In the genomic region with DNA sequence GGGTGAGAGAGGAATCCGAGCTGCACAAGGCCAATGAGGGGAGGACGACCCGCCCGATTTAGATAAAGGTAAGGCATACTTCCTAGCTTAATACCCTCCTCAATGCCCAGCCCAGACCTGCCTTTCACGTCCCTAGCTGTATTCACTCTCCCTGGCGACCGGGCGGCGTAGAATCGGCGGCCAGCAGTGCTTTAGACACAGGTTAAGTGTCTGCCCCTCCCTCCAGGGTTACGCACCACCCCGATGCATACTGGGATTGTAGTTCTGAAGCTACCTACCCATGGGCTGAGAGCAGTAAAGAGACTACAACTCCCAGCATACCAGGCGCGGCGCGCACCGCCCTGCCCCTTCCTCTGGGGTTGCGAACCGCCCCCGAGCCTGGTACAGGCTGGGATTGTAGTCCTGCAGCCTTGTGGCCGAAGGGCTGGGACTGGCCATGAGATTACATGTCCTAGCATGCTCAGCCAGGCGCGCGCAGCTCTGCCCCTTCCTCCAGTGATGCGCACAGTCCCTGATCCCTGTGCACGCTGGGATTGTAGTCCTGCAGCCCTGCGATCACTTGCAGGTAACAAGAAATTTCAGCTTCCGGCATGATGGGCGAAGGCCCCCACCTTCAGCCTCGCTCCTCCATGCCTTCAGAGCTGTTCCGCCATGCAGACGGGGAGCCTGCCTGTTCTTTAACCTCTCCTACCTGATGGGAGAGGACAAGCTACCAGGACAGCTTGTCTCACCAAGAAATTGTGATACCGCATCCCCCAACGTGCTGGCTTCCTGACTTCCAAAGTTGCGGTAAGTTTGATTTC, we compare ENCODE assay signal across 8 cellular contexts. TPM values are rescaled to one million over a fixed set of nuclear protein-coding genes. Genes with fewer than 3 reads are reported as not detected.
A peak's percentile ranks its signal among the peaks of the same experiment; 100 is the strongest.
DNase-seq lines count a peak whose midpoint lies in the region; ATAC-seq, FAIRE-seq and TF ChIP-seq lines count a peak whose summit lies in the region.

No MANE protein-coding gene starts in this region.

- H3K27me3 ChIP-seq in HepG2 (ENCODE audit: control insufficient read depth in 1 of 2, insufficient read depth in 2 of 2, low read length in 2 of 2), result no peaks in the 10 kb centered on the region; a peak in 1 of 5 replicates

- H3K79me2 ChIP-seq in HepG2 (ENCODE audit: insufficient read depth, low read length), result peaks cover 11% of the 10 kb centered on the region

- TF ChIP-seq POLR2A in HepG2 (IDR thresholded peaks at IDR 0.05; ENCODE audit: insufficient read depth in 1 of 2, low read depth in 2 of 2, low read length in 2 of 2), result peak; percentile 66 to 83

- TF ChIP-seq CTCF in HepG2 (CRISPR knock-in tag; IDR thresholded peaks at IDR 0.05), result peak; percentile 34

- H3K36me3 ChIP-seq in HepG2 (replicated peaks in 1 of 2; ENCODE audit: control insufficient read depth in 1 of 2, insufficient read depth in 2 of 2, low read length in 2 of 2), result 0 out of 5 replicates have a peak, but pooled peaks cover 0 to 2% of the 10 kb centered on the region in 2 experiments

- H3K9me3 ChIP-seq in HepG2 (ENCODE audit: low read length), result no peaks in the 10 kb centered on the region

- H3K27ac ChIP-seq in HepG2 (ENCODE audit: extremely low read length, insufficient read depth, low read length), result peak overlapping the region; percentile 70

- CTCF ChIA-PET in HepG2 (lab: Yijun Ruan, JAX; ENCODE audit: low intra/inter-chr PET ratio, low total read pairs), result no interaction called here

- BruUV-seq in HepG2 (replicated peaks; lab: Mats Ljungman, UMichigan), result no TSS peak

- in situ Hi-C loops in HepG2 (cut with HindIII; ENCODE audit: extremely low pct_ligation_motif_present, low pct_unique_long_range_greater_than_20kb), result no loop called here

- H3K4me1 ChIP-seq in HepG2 (ENCODE audit: insufficient read depth, low read length), result peaks cover 30% of the 10 kb centered on the region

- TF ChIP-seq EP300 in HepG2 (IDR thresholded peaks at IDR 0.05; ENCODE audit: low read depth in 2 of 2, low read length in 2 of 2), result no peak; a peak in 1 of 4 replicates
- no peak for TF ChIP-seq EP300 in HepG2 (CRISPR knock-in tag; IDR thresholded peaks at IDR 0.05; ENCODE audit: borderline replicate concordance)

- ATAC-seq in GM19397 (IDR thresholded peaks at IDR 0.05; ENCODE audit: unreplicated experiment), result peak; percentile 99
- ATAC-seq in HG03565 (IDR thresholded peaks at IDR 0.05; ENCODE audit: unreplicated experiment), result peak; percentile 97
- peak; percentile 98 for ATAC-seq in HepG2

- FAIRE-seq in HepG2 (lab: Jason Lieb, UNC), result peak; percentile 98

- peak; percentile 95 for DNase-seq in CD1c-positive myeloid dendritic cell (ENCODE audit: extremely low spot score)
- peak; percentile 94 for DNase-seq in NCI-H748 treated with DMSO at 0.1 percent for 48 hours (lab: John Stamatoyannopoulos, UW)
- DNase-seq in activated CD4-positive, alpha-beta T cell treated with anti-CD3 and anti-CD28 coated beads, Interleukin-2, amount 50 U/mL, for 4 hours, result peak; percentile 86 to 89
- DNase-seq in dermis microvascular lymphatic vessel endothelial cell (ENCODE audit: low read depth in 2 of 2), result peak; percentile 98 to 99
- DNase-seq in HepG2 (ENCODE audit: low spot score), result peak; percentile 98
- DNase-seq in stimulated activated CD4-positive, alpha-beta T cell treated with anti-CD3 and anti-CD28 coated beads, Interleukin-2, amount 100 ng/mL, for 48 hours, result peak; percentile 82 to 84

- H3K9ac ChIP-seq in HepG2 (ENCODE audit: insufficient read depth, low read depth, low read length), result peak overlapping the region; percentile 81

- H2AFZ ChIP-seq in HepG2 (ENCODE audit: low read length), result peak overlapping the region; percentile 98

- POLR2A ChIA-PET in HepG2 (lab: Yijun Ruan, JAX), result interaction anchor here (0.9 to 3.8 kb wide), 14 partner anchors 13 to 889 kb away, joined by 3 to 35 read pairs (median 5); partner anchors contain the start of genes ATP13A1, GATAD2A, GMIP and NDUFA13

- no peak for TF ChIP-seq RAD21 in HepG2 (CRISPR knock-in tag; IDR thresholded peaks at IDR 0.05)

- WGBS in HepG2 (ENCODE audit: low lambda C conversion rate), result 0% methylated on average over 14 of the region's 36 CpGs

- intact Hi-C loops in HepG2 (cut with micrococcal nuclease; ENCODE audit: unreplicated experiment), result loop anchor here (1.0 to 5.0 kb wide), 3 partner anchors 43 to 108 kb away; partner anchors contain the start of genes ZNF101, ZNF14 and ZNF253

- H3K4me2 ChIP-seq in HepG2 (ENCODE audit: low read depth, low read length), result peak overlapping the region; percentile 87

- no peaks in the 10 kb centered on the region for H4K20me1 ChIP-seq in HepG2 (ENCODE audit: insufficient read depth, low read length)

- peak overlapping the region; percentile 79 to 99 (median 82) for H3K4me3 ChIP-seq in HepG2 (replicated peaks in 1 of 3; ENCODE audit: insufficient read depth in 1 of 3, low read depth in 2 of 3, low read length in 3 of 3)

TF ChIP-seq in HepG2, 621 proteins besides CTCF, POLR2A, EP300 and RAD21 (continues in another document):
- TF ChIP-seq, protein P1, sequence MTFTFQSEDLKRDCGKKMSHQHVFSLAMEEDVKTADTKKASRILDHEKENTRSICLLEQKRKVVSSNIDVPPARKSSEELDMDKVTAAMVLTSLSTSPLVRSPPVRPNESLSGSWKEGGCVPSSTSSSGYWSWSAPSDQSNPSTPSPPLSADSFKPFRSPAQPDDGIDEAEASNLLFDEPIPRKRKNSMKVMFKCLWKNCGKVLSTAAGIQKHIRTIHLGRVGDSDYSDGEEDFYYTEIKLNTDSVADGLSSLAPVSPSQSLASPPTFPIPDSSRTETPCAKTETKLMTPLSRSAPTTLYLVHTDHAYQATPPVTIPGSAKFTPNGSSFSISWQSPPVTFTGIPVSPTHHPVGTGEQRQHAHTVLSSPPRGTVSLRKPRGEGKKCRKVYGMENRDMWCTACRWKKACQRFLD (CRISPR knock-in tag; IDR thresholded peaks at IDR 0.05; ENCODE audit: borderline replicate concordance), result 0 out of 2 replicates have a peak, but pooled peaks have one; percentile 57
- peak; percentile 86 for TF ChIP-seq HOXA3 (CRISPR knock-in tag; IDR thresholded peaks at IDR 0.05)
- TF ChIP-seq ZNF766 (CRISPR knock-in tag; IDR thresholded peaks at IDR 0.05; ENCODE audit: borderline replicate concordance), result 0 out of 2 replicates have a peak, but pooled peaks have one; percentile 64

RNA-seq across cellular contexts. Expression of gene ZNF14, which starts 43.5 kb away (rescaled TPM):
- total RNA-seq in dermis microvascular lymphatic vessel endothelial cell, result 2.8 and 3.8 TPM in 2 replicates
- 6.2 and 8.8 TPM in 2 replicates for total RNA-seq in HepG2 (2016; rRNA removed; fragmentation: Illumina TruSeq; extraction: Trizol)
- 1.2 and 1.4 TPM in 2 replicates for total RNA-seq in HepG2 (2016; cell fraction: cytosol; rRNA removed; fragmentation: Illumina TruSeq; extraction: Trizol; ENCODE audit: low read depth)
- 5.8 and 9.2 TPM in 2 replicates for total RNA-seq in HepG2 (2016; cell fraction: insoluble cytoplasmic fraction; rRNA removed; fragmentation: Illumina TruSeq; extraction: Trizol)
- 2.8 and 3.9 TPM in 2 replicates for total RNA-seq in HepG2 (2016; cell fraction: membrane; rRNA removed; fragmentation: Illumina TruSeq; extraction: Trizol)
- 5.0 and 6.5 TPM in 2 replicates for total RNA-seq in HepG2 (2016; cell fraction: nucleus; rRNA removed; fragmentation: Illumina TruSeq; extraction: Trizol)
- polyA plus RNA-seq in HepG2 (2011; rRNA removed), result 1.5 and 1.9 TPM in 2 replicates
- 0.97 and 1.4 TPM in 2 replicates for polyA plus RNA-seq in HepG2 (2011; cell fraction: cytosol; rRNA removed)
- polyA plus RNA-seq in HepG2 (2011; cell fraction: nucleus; rRNA removed), result 0.85 and 0.92 TPM in 2 replicates
- 3.0 and 3.3 TPM in 2 replicates for polyA plus RNA-seq in HepG2 (2012)
- polyA plus RNA-seq in HepG2 (2016; cell fraction: cytosol; fragmentation: Illumina TruSeq; extraction: Trizol; ENCODE audit: low read depth), result 0.28 and 0.34 TPM in 2 replicates
- polyA plus RNA-seq in HepG2 (2016; cell fraction: insoluble cytoplasmic fraction; fragmentation: Illumina TruSeq; extraction: Trizol; ENCODE audit: low read depth), result 4.4 and 5.6 TPM in 2 replicates
- polyA plus RNA-seq in HepG2 (2016; cell fraction: membrane; fragmentation: Illumina TruSeq; extraction: Trizol; ENCODE audit: low read depth), result 0.72 and 0.88 TPM in 2 replicates
- 5.1 and 5.6 TPM in 2 replicates for polyA plus RNA-seq in HepG2 (2016; cell fraction: nucleus; fragmentation: Illumina TruSeq; extraction: Trizol; ENCODE audit: insufficient read depth, low read depth)
- 0.33 and 1.2 TPM in 2 replicates for polyA minus RNA-seq in HepG2 (2011; rRNA and poly(A)+ RNA removed; ENCODE audit: low replicate concordance)
- 2.7 and 4.2 TPM in 2 replicates for polyA minus RNA-seq in HepG2 (2011; cell fraction: cytosol; rRNA and poly(A)+ RNA removed)
- polyA minus RNA-seq in HepG2 (2011; cell fraction: nucleus; rRNA and poly(A)+ RNA removed), result 8.2 and 10.2 TPM in 2 replicates

RNA-seq across cellular contexts. Expression of gene ZNF506, which starts 45.1 kb away (rescaled TPM):
- total RNA-seq in dermis microvascular lymphatic vessel endothelial cell (5.5 and 9.7 TPM in 2 replicates), HepG2 (2016; rRNA removed; fragmentation: Illumina TruSeq; extraction: Trizol) (not detected in 2 replicates)
- not detected in 2 replicates for total RNA-seq in HepG2 (2016; cell fraction: cytosol; rRNA removed; fragmentation: Illumina TruSeq; extraction: Trizol; ENCODE audit: low read depth)
- total RNA-seq in HepG2 (2016; cell fraction: insoluble cytoplasmic fraction; rRNA removed; fragmentation: Illumina TruSeq; extraction: Trizol), result not detected in 2 replicates
- total RNA-seq in HepG2 (2016; cell fraction: membrane; rRNA removed; fragmentation: Illumina TruSeq; extraction: Trizol), result not detected in 2 replicates
- total RNA-seq in HepG2 (2016; cell fraction: nucleus; rRNA removed; fragmentation: Illumina TruSeq; extraction: Trizol), result not detected in 2 replicates
- polyA plus RNA-seq in HepG2 (2011; rRNA removed), result 0.01 TPM in 1 of 2 replicates, not detected in the other
- not detected in 2 replicates for polyA plus RNA-seq in HepG2 (2011; cell fraction: cytosol; rRNA removed)
- polyA plus RNA-seq in HepG2 (2011; cell fraction: nucleus; rRNA removed), result not detected in 2 replicates
- 0.20 and 0.54 TPM in 2 replicates for polyA plus RNA-seq in HepG2 (2012)
- polyA plus RNA-seq in HepG2 (2016; cell fraction: cytosol; fragmentation: Illumina TruSeq; extraction: Trizol; ENCODE audit: low read depth), result not detected in 2 replicates
- polyA plus RNA-seq in HepG2 (2016; cell fraction: insoluble cytoplasmic fraction; fragmentation: Illumina TruSeq; extraction: Trizol; ENCODE audit: low read depth), result not detected in 2 replicates
- not detected in 2 replicates for polyA plus RNA-seq in HepG2 (2016; cell fraction: membrane; fragmentation: Illumina TruSeq; extraction: Trizol; ENCODE audit: low read depth)
- polyA plus RNA-seq in HepG2 (2016; cell fraction: nucleus; fragmentation: Illumina TruSeq; extraction: Trizol; ENCODE audit: insufficient read depth, low read depth), result not detected in 2 replicates
- not detected in 2 replicates for polyA minus RNA-seq in HepG2 (2011; rRNA and poly(A)+ RNA removed; ENCODE audit: low replicate concordance)
- not detected in 2 replicates for polyA minus RNA-seq in HepG2 (2011; cell fraction: cytosol; rRNA and poly(A)+ RNA removed)
- not detected in 2 replicates for polyA minus RNA-seq in HepG2 (2011; cell fraction: nucleus; rRNA and poly(A)+ RNA removed)

Comparison
In these comparisons a context has a peak if more than half of its experiments do, and no peak if none do; other contexts are left out.
1. Peak in every context shown above with its lines: DNase-seq, ATAC-seq, H3K4me3 ChIP-seq and H3K27ac ChIP-seq.